15 cellular contexts compared by ENCODE assay signal in genomic region chr3:87437765-87438164, GRCh38.
A peak's percentile ranks its signal among the peaks of the same experiment; 100 is the strongest.
DNase-seq lines count a peak whose midpoint lies in the region; ATAC-seq and TF ChIP-seq lines count a peak whose summit lies in the region.
"Had no signal": no experiment of that assay in that cellular context is flagged by ENCODE, and none has a peak within 500 bp of the region (broad histone marks: within the 10 kb centered on the region; RNA-seq: fewer than 3 reads in every experiment).

No MANE protein-coding gene starts in this region.

- H3K79me2 ChIP-seq in PC-9 (ENCODE audit: low read depth), result no peaks in the 10 kb centered on the region

- CTCF ChIA-PET in PC-9 (lab: Charles Lee), result no interaction called here

- no peaks in the 10 kb centered on the region for H4K20me1 ChIP-seq in PC-9 (ENCODE audit: insufficient read depth)

- H3K27me3 ChIP-seq in PC-9 (ENCODE audit: insufficient read depth, low read depth) (no peaks in the 10 kb centered on the region), thyroid gland (no peaks in the 10 kb centered on the region)
- H3K27me3 ChIP-seq: cardiac muscle cell had no signal

- H3K9me3 ChIP-seq in PC-9 (ENCODE audit: insufficient read depth, low read depth) (no peaks in the 10 kb centered on the region), thyroid gland (no peaks in the 10 kb centered on the region)
- H3K9me3 ChIP-seq: lower lobe of right lung had no signal

- no peak overlapping the region for H3K27ac Mint-ChIP-seq in activated T-cell treated with anti-CD3 and anti-CD28 coated beads, Interleukin-2, amount 50 U/mL, for 72 hours
- H3K27ac Mint-ChIP-seq: activated CD4-positive, alpha-beta memory T cell treated with anti-CD3 and anti-CD28 coated beads, Interleukin-2, amount 10 ng/mL, durations not matched to agents 7 days and 5 days; effector memory CD8-positive, alpha-beta T cell; natural killer cell had no signal

- no peaks in the 10 kb centered on the region for H3K27me3 Mint-ChIP-seq in activated T-cell treated with anti-CD3 and anti-CD28 coated beads, Interleukin-2, amount 50 U/mL, for 72 hours (ENCODE audit: low read depth)
- H3K27me3 Mint-ChIP-seq: effector memory CD8-positive, alpha-beta T cell had no signal

- no peaks in the 10 kb centered on the region for H3K9me3 Mint-ChIP-seq in activated T-cell treated with anti-CD3 and anti-CD28 coated beads, Interleukin-2, amount 50 U/mL, for 72 hours
- H3K9me3 Mint-ChIP-seq: activated CD4-positive, alpha-beta memory T cell treated with anti-CD3 and anti-CD28 coated beads, Interleukin-2, amount 10 ng/mL, durations not matched to agents 7 days and 5 days had no signal

- WGBS in thyroid gland, 2 donors, result 18 to 28% methylated on average over 1 of the region's 1 CpG

- peaks cover 4% of the 10 kb centered on the region for H3K4me1 Mint-ChIP-seq in activated T-cell treated with anti-CD3 and anti-CD28 coated beads, Interleukin-2, amount 50 U/mL, for 72 hours (ENCODE audit: low read depth)
- H3K4me1 Mint-ChIP-seq: natural killer cell had no signal

- H3K4me2 ChIP-seq in PC-9, result no peak overlapping the region

- no TSS peak for BruUV-seq in PC-9 (replicated peaks; lab: Mats Ljungman, UMichigan)

- no peak for DNase-seq in activated T-cell treated with anti-CD3 and anti-CD28 coated beads, Interleukin-2, amount 50 U/mL, for 72 hours
- DNase-seq in activated T-cell treated with anti-CD3 and anti-CD28 coated beads, Interleukin-2, amount 50 U/mL, for 1 hour, result no peak
- DNase-seq in PC-9 (no peak), epithelial cell of prostate (ENCODE audit: low read depth, low spot score) (no peak), thyroid gland (peak; percentile 54 to 57), DMS153 (lab: John Stamatoyannopoulos, UW) (no peak)
- no peak for DNase-seq in stimulated activated CD4-positive, alpha-beta T cell treated with anti-CD3 and anti-CD28 coated beads, Interleukin-1b, Interleukin-23, amount 100 ng/mL, for 48 hours
- DNase-seq: activated CD4-positive, alpha-beta memory T cell treated with anti-CD3 and anti-CD28 coated beads, Interleukin-2, amount 10 ng/mL, durations not matched to agents 7 days and 5 days; effector memory CD8-positive, alpha-beta T cell; lower lobe of right lung; natural killer cell; NCI-H1105; NCI-H2227 treated with DMSO at 0.1 percent for 48 hours had no signal

- H2AFZ ChIP-seq in PC-9, result 0 out of 2 replicates have a peak overlapping the region, but pooled peaks have one; percentile 48

- ATAC-seq in activated T-cell treated with anti-CD3 and anti-CD28 coated beads, Interleukin-2, amount 50 U/mL, for 72 hours (replicated peaks in 1 of 2), result peak; percentile 79 to 90
- ATAC-seq in GM21717 (IDR thresholded peaks at IDR 0.05; ENCODE audit: unreplicated experiment), result no peak
- ATAC-seq: effector memory CD8-positive, alpha-beta T cell; lower lobe of right lung; natural killer cell had no signal

- H3K27ac ChIP-seq in PC-9 (no peak overlapping the region), epithelial cell of prostate (peak overlapping the region; percentile 1), thyroid gland (peak overlapping the region in 2 of 3 donors; percentile 52 to 70)
- H3K27ac ChIP-seq: cardiac muscle cell, lower lobe of right lung had no signal

- H3K4me3 Mint-ChIP-seq in activated T-cell treated with anti-CD3 and anti-CD28 coated beads, Interleukin-2, amount 50 U/mL, for 72 hours, result no peak overlapping the region
- H3K4me3 Mint-ChIP-seq: activated CD4-positive, alpha-beta memory T cell treated with anti-CD3 and anti-CD28 coated beads, Interleukin-2, amount 10 ng/mL, durations not matched to agents 7 days and 5 days; effector memory CD8-positive, alpha-beta T cell; natural killer cell had no signal

- intact Hi-C loops in PC-9 (cut with micrococcal nuclease; ENCODE audit: unreplicated experiment), result loop anchor here (10.0 kb wide), 1 partner anchor 73 kb away; no protein-coding TSS in a partner anchor
- intact Hi-C loops in thyroid gland (cut with DNase I), result no loop called here

- TF ChIP-seq CTCF in PC-9 (conservative IDR thresholded peaks at IDR 0.05) (no peak), thyroid gland (IDR thresholded peaks at IDR 0.05) (no peak)

- TF ChIP-seq POLR2A in thyroid gland (IDR thresholded peaks at IDR 0.05), result no peak

- H3K36me3 ChIP-seq in PC-9 (ENCODE audit: low read depth), result no peaks in the 10 kb centered on the region
- H3K36me3 ChIP-seq in thyroid gland, result no peaks in the 10 kb centered on the region
- H3K36me3 ChIP-seq: cardiac muscle cell, lower lobe of right lung had no signal

- H3K4me3 ChIP-seq in PC-9, result no peak overlapping the region
- no peak overlapping the region for H3K4me3 ChIP-seq in thyroid gland (replicated peaks in 1 of 3)
- H3K4me3 ChIP-seq: cardiac muscle cell, lower lobe of right lung had no signal

- no peaks in the 10 kb centered on the region for H3F3A ChIP-seq in PC-9 (ENCODE audit: insufficient read depth, low read depth)

- no peaks in the 10 kb centered on the region for H3K9me2 ChIP-seq in PC-9 (ENCODE audit: insufficient read depth)

- POLR2A ChIA-PET in PC-9 (lab: Charles Lee; ENCODE audit: unreplicated experiment), result interaction anchor here (0.7 kb wide), 1 partner anchor 713 kb away, joined by 4 read pairs; no protein-coding TSS in a partner anchor

- no peaks in the 10 kb centered on the region for H3K4me1 ChIP-seq in PC-9 (replicated peaks; ENCODE audit: insufficient read depth)
- peaks cover 7 to 31% of the 10 kb centered on the region in 2 donors for H3K4me1 ChIP-seq in thyroid gland
- H3K4me1 ChIP-seq: lower lobe of right lung had no signal

- H3K36me3 Mint-ChIP-seq in activated T-cell treated with anti-CD3 and anti-CD28 coated beads, Interleukin-2, amount 50 U/mL, for 72 hours (ENCODE audit: insufficient read depth in 2 of 2), result no peaks in the 10 kb centered on the region
- H3K36me3 Mint-ChIP-seq: natural killer cell had no signal

Comparison
In these comparisons a context has a peak if more than half of its experiments do, and no peak if none do; other contexts are left out.
1. DNase-seq: peak in thyroid gland (2 of 2); none in activated T-cell treated with anti-CD3 and anti-CD28 coated beads, Interleukin-2, amount 50 U/mL, for 72 hours (0 of 2), activated T-cell treated with anti-CD3 and anti-CD28 coated beads, Interleukin-2, amount 50 U/mL, for 1 hour (single experiment), PC-9 (0 of 2), epithelial cell of prostate (single experiment), DMS153 (single experiment) and stimulated activated CD4-positive, alpha-beta T cell treated with anti-CD3 and anti-CD28 coated beads, Interleukin-1b, Interleukin-23, amount 100 ng/mL, for 48 hours (single experiment).